Comparison of ENCODE assay signal across 8 cellular contexts in the genomic region with DNA sequence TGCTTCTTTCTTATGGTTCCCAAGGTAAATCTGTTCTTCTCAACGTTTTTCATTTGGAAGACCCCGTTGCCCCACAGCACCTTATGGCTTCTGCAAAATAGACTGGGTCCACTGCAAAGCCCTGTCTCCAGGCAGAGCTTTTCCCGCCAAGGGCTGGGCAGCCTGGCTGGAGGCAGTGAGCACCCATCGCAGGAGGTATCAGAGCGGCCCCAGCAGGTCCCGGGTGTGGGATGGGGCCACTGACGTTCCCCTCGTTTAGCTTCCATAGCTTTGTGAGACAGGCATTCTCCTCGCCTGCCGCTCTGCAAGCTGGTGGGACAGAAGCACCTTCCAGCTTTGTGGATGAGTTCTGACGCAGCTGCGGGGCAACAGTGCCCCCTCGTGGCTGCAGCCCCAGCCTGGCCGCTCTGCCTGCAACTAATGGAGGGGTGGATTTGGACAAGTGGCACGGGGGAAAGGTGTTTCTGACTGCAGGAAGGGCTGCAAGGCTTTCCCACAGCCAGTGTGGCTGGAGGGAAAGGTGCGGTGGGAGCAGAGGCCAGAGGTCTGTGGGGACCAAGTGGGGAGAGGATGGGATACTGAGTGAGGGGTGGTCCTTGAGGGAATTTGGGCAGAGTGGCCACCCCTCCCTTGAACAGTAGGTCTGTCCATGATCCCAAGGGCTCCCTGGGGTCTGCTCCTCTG.
DNase-seq lines count a peak whose midpoint lies in the region; ATAC-seq, FAIRE-seq and TF ChIP-seq lines count a peak whose summit lies in the region.

No MANE protein-coding gene starts in this region.

- H4K20me1 ChIP-seq in HCT116 (ENCODE audit: insufficient read depth): no peaks in the 10 kb centered on the region
- H4K20me1 ChIP-seq in HepG2 (ENCODE audit: insufficient read depth, low read length): no peaks in the 10 kb centered on the region

- H3K27ac Mint-ChIP-seq in activated CD4-positive, alpha-beta T cell treated with anti-CD3 and anti-CD28 coated beads, Interleukin-2, amount 10 ng/mL, durations not matched to agents 7 days and 5 days: no peak overlapping the region

- RAD21 ChIA-PET in HCT116 (lab: Charles Lee; ENCODE audit: low non-redundant PET in 1 of 2, low total read pairs in 2 of 2, uncharacterized antibody in 2 of 2, unreplicated experiment in 2 of 2): interaction anchor here (0.7 to 1.5 kb wide), 9 partner anchors 141 to 556 kb away, joined by 3 to 34 read pairs (median 5); a partner anchor contains a TSS

- H3K36me3 ChIP-seq in HCT116 (ENCODE audit: control insufficient read depth in 1 of 2, insufficient read depth in 2 of 2, low read length in 2 of 2) (no peaks in the 10 kb centered on the region), HepG2 (replicated peaks in 1 of 2; ENCODE audit: control insufficient read depth in 1 of 2, insufficient read depth in 2 of 2, low read length in 2 of 2) (no peaks in the 10 kb centered on the region)

- peak; percentile 67 for FAIRE-seq in HepG2 (lab: Jason Lieb, UNC)

- CTCF ChIA-PET in HCT116 (lab: Charles Lee): interaction anchor here (0.7 to 6.3 kb wide), 22 partner anchors 8 to 653 kb away, joined by 3 to 245 read pairs (median 5); a partner anchor contains a TSS
- CTCF ChIA-PET in activated CD4-positive, alpha-beta T cell treated with anti-CD3 and anti-CD28 coated beads, Interleukin-2, amount 10 ng/mL, durations not matched to agents 7 days and 5 days (lab: Charles Lee): interaction anchor here (0.7 to 5.3 kb wide), 16 partner anchors 9 to 564 kb away, joined by 3 to 49 read pairs (median 4); a partner anchor contains a TSS
- CTCF ChIA-PET in HepG2 (lab: Yijun Ruan, JAX; ENCODE audit: low intra/inter-chr PET ratio, low total read pairs): interaction anchor here (1.3 to 5.3 kb wide), 4 partner anchors 10 to 187 kb away, joined by 3 to 96 read pairs (median 7); no protein-coding TSS in a partner anchor

- H3K4me2 ChIP-seq in HCT116 (ENCODE audit: low read length) (peak overlapping the region; percentile 60), HepG2 (ENCODE audit: low read depth, low read length) (no peak overlapping the region)

- no peak for TF ChIP-seq EP300 in HepG2 (IDR thresholded peaks at IDR 0.05; ENCODE audit: low read depth in 2 of 2, low read length in 2 of 2)
- no peak for TF ChIP-seq EP300 in HepG2 (CRISPR knock-in tag; IDR thresholded peaks at IDR 0.05; ENCODE audit: borderline replicate concordance)

- no peaks in the 10 kb centered on the region for H3K9me2 ChIP-seq in HCT116 (ENCODE audit: insufficient read depth)

- H3K9me3 ChIP-seq in HCT116 (ENCODE audit: control insufficient read depth in 1 of 2, insufficient read depth in 1 of 2, low read depth in 1 of 2, low read length in 2 of 2) (no peaks in the 10 kb centered on the region), HepG2 (ENCODE audit: low read length) (no peaks in the 10 kb centered on the region)

- POLR2A ChIA-PET in HCT116 (lab: Charles Lee): interaction anchor here (0.9 to 1.5 kb wide), 2 partner anchors 150 to 152 kb away, joined by 6 read pairs; no protein-coding TSS in a partner anchor
- POLR2A ChIA-PET in activated CD4-positive, alpha-beta T cell treated with anti-CD3 and anti-CD28 coated beads, Interleukin-2, amount 10 ng/mL, durations not matched to agents 7 days and 5 days (lab: Charles Lee): no interaction called here
- POLR2A ChIA-PET in HepG2 (lab: Yijun Ruan, JAX): interaction anchor here (0.7 kb wide), 1 partner anchor 152 kb away, joined by 3 read pairs; no protein-coding TSS in a partner anchor

- peaks cover 35% of the 10 kb centered on the region for H3K4me1 Mint-ChIP-seq in activated CD4-positive, alpha-beta T cell treated with anti-CD3 and anti-CD28 coated beads, Interleukin-2, amount 10 ng/mL, durations not matched to agents 7 days and 5 days

- peaks cover 9 to 44% of the 10 kb centered on the region in 2 experiments; a peak in 3 of 4 replicates for H3K4me1 ChIP-seq in HCT116 (ENCODE audit: control insufficient read depth in 1 of 2, insufficient read depth in 2 of 2, low read length in 2 of 2)
- peaks cover 6% of the 10 kb centered on the region; the same call in 1 of the 2 replicates for H3K4me1 ChIP-seq in HepG2 (ENCODE audit: insufficient read depth, low read length)

- no peaks in the 10 kb centered on the region for H3K36me3 Mint-ChIP-seq in activated CD4-positive, alpha-beta T cell treated with anti-CD3 and anti-CD28 coated beads, Interleukin-2, amount 10 ng/mL, durations not matched to agents 7 days and 5 days (ENCODE audit: low read depth)

- no peaks in the 10 kb centered on the region for H3K27me3 ChIP-seq in HCT116 (ENCODE audit: insufficient read depth, low read length)
- H3K27me3 ChIP-seq in HepG2 (ENCODE audit: control insufficient read depth in 1 of 2, insufficient read depth in 2 of 2, low read length in 2 of 2): peaks cover 3 to 50% of the 10 kb centered on the region in 2 experiments

- peak overlapping the region in 1 of 2 experiments; percentile 1; a peak in 1 of 4 replicates for H3K4me3 ChIP-seq in HCT116 (replicated peaks in 1 of 2; ENCODE audit: low read depth in 1 of 2, low read length in 2 of 2)
- H3K4me3 ChIP-seq in HepG2 (replicated peaks in 1 of 3; ENCODE audit: insufficient read depth in 1 of 3, low read depth in 2 of 3, low read length in 3 of 3): no peak overlapping the region

- ATAC-seq in HCT116 (peak; percentile 81), HepG2 (peak; percentile 76), GM21423 (IDR thresholded peaks at IDR 0.05; ENCODE audit: unreplicated experiment) (no peak)

- 5% methylated on average over 10 of the region's 16 CpGs for WGBS in HepG2 (ENCODE audit: low lambda C conversion rate)

- H3K27me3 Mint-ChIP-seq in activated CD4-positive, alpha-beta T cell treated with anti-CD3 and anti-CD28 coated beads, Interleukin-2, amount 10 ng/mL, durations not matched to agents 7 days and 5 days: peaks cover 40% of the 10 kb centered on the region

- in situ Hi-C loops in HepG2 (cut with HindIII; ENCODE audit: extremely low pct_ligation_motif_present, low pct_unique_long_range_greater_than_20kb): loop anchor here (5.0 kb wide), 2 partner anchors 81 to 151 kb away; no protein-coding TSS in a partner anchor

- TF ChIP-seq POLR2A in HCT116 (IDR thresholded peaks at IDR 0.05; ENCODE audit: borderline replicate concordance, extremely low read depth, insufficient read depth, insufficient read length) (no peak), HepG2 (IDR thresholded peaks at IDR 0.05; ENCODE audit: insufficient read depth in 1 of 2, low read depth in 2 of 2, low read length in 2 of 2) (no peak)

- H3K27ac ChIP-seq in HCT116 (ENCODE audit: low read depth, low read length) (no peak overlapping the region), HepG2 (ENCODE audit: extremely low read length, insufficient read depth, low read length) (no peak overlapping the region)

- H3K79me2 ChIP-seq in HCT116 (ENCODE audit: insufficient read depth, low read length) (no peaks in the 10 kb centered on the region), HepG2 (ENCODE audit: insufficient read depth, low read length) (no peaks in the 10 kb centered on the region)

- TF ChIP-seq RAD21 in HCT116 (IDR thresholded peaks at IDR 0.05; ENCODE audit: low read depth) (no peak), HepG2 (CRISPR knock-in tag; IDR thresholded peaks at IDR 0.05) (peak; percentile 91)

- TF ChIP-seq CTCF in HCT116 (IDR thresholded peaks at IDR 0.05 in 2 of 3, conservative IDR thresholded peaks at IDR 0.05 in 1 of 3; ENCODE audit: borderline replicate concordance in 1 of 3, insufficient read depth in 1 of 3, low read depth in 2 of 3, low read length in 2 of 3) (peak in 2 of 3 experiments; percentile 98 to 99; a peak in 4 of 6 replicates), HepG2 (CRISPR knock-in tag; IDR thresholded peaks at IDR 0.05) (peak; percentile 99)

- intact Hi-C loops in HCT116 (cut with micrococcal nuclease) (loop anchor here (1.0 kb wide), 3 partner anchors 148 to 556 kb away; no protein-coding TSS in a partner anchor), HepG2 (cut with micrococcal nuclease; ENCODE audit: unreplicated experiment) (loop anchor here (1.0 kb wide), 2 partner anchors 78 to 148 kb away; no protein-coding TSS in a partner anchor)

- no peaks in the 10 kb centered on the region for H3K9me3 Mint-ChIP-seq in activated CD4-positive, alpha-beta T cell treated with anti-CD3 and anti-CD28 coated beads, Interleukin-2, amount 10 ng/mL, durations not matched to agents 7 days and 5 days

- no TSS peak for BruUV-seq in HCT116 (replicated peaks; lab: Mats Ljungman, UMichigan)
- BruUV-seq in HepG2 (replicated peaks; lab: Mats Ljungman, UMichigan): no TSS peak

- no peak overlapping the region for H3K4me3 Mint-ChIP-seq in activated CD4-positive, alpha-beta T cell treated with anti-CD3 and anti-CD28 coated beads, Interleukin-2, amount 10 ng/mL, durations not matched to agents 7 days and 5 days

- peak overlapping the region; percentile 65 for H2AFZ ChIP-seq in HCT116 (ENCODE audit: low read depth, low read length, poor library complexity, severe bottlenecking)
- no peak overlapping the region for H2AFZ ChIP-seq in HepG2 (ENCODE audit: low read length)

- H3K9ac ChIP-seq in HCT116 (ENCODE audit: low read length) (no peak overlapping the region; the same call in 1 of the 2 replicates), HepG2 (ENCODE audit: insufficient read depth, low read depth, low read length) (no peak overlapping the region)

- DNase-seq in DMS153 treated with DMSO at 0.1 percent for 48 hours (lab: John Stamatoyannopoulos, UW; ENCODE audit: unreplicated experiment): peak; percentile 23
- DNase-seq in HCT116 (ENCODE audit: low read depth, low spot score): peak; percentile 75
- peak; percentile 3 for DNase-seq in NCI-H446 treated with DMSO at 0.1 percent for 48 hours (lab: John Stamatoyannopoulos, UW)
- peak; percentile 79 for DNase-seq in activated CD4-positive, alpha-beta T cell treated with anti-CD3 and anti-CD28 coated beads, Interleukin-2, amount 10 ng/mL, durations not matched to agents 7 days and 5 days
- peak; percentile 79 for DNase-seq in dedifferentiated amniotic fluid mesenchymal stem cell (ENCODE audit: extremely low spot score)
- DNase-seq in HepG2 (ENCODE audit: low spot score): peak; percentile 50
- peak; percentile 63 to 79 (median 68) for DNase-seq in stimulated activated CD4-positive, alpha-beta T cell treated with anti-CD3 and anti-CD28 coated beads, TNF-alpha, amount 100 ng/mL, for 24 hours (ENCODE audit: low read depth in 3 of 3)

TF ChIP-seq in HCT116, 20 proteins besides CTCF, POLR2A, EP300 and RAD21:
- TF ChIP-seq TCF7L2 (IDR thresholded peaks at IDR 0.05; ENCODE audit: borderline replicate concordance, extremely low read depth, insufficient read depth, insufficient read length) (peak; percentile 54), CEBPB (IDR thresholded peaks at IDR 0.05; ENCODE audit: low read depth) (no peak), YY1 (IDR thresholded peaks at IDR 0.05; ENCODE audit: extremely low read depth, insufficient replicate concordance, low read depth, low read length) (peak; percentile 69)

TF ChIP-seq in HepG2, 621 proteins besides CTCF, POLR2A, EP300 and RAD21 (continues in another document):
- peak; percentile 28; the same call in 1 of the 2 replicates for TF ChIP-seq ZNF619 (CRISPR knock-in tag; IDR thresholded peaks at IDR 0.05)

Comparison
In these comparisons a context has a peak if more than half of its experiments do, and no peak if none do; other contexts are left out.
1. DNase-seq: peak in every context shown above with its lines; median percentile 79 in activated CD4-positive, alpha-beta T cell treated with anti-CD3 and anti-CD28 coated beads, Interleukin-2, amount 10 ng/mL, durations not matched to agents 7 days and 5 days; 79 in dedifferentiated amniotic fluid mesenchymal stem cell; 75 in HCT116; 68 in stimulated activated CD4-positive, alpha-beta T cell treated with anti-CD3 and anti-CD28 coated beads, TNF-alpha, amount 100 ng/mL, for 24 hours; 50 in HepG2; 23 in DMS153 treated with DMSO at 0.1 percent for 48 hours; 3 in NCI-H446 treated with DMSO at 0.1 percent for 48 hours.